ENCODE assay signal across 10 cellular contexts in the genomic region with DNA sequence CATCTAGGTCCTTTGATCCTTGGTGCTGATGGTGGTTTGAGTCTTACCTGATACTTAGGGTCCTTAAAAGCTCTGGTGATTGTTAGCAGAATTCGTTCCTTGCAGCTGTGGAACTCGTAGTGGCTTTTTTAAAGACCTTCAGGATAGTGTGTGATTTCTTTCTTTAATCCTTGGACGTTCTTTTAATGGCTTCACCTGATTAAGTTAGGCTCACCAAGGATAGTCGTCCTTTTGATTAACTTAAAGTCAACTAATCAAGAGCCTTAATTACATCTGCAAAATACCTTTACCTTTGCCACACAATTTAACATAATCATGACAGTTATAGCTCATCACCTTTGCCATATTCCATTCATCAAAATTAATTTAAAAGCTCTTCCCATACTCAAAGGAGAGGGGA.
"Had no signal": no experiment of that assay in that cellular context is flagged by ENCODE, and none has a peak within 500 bp of the region (broad histone marks: within the 10 kb centered on the region; RNA-seq: fewer than 3 reads in every experiment).

No MANE protein-coding gene starts in this region.

- H3K27ac ChIP-seq: GM23248 had no signal

- H3K9ac ChIP-seq: GM23248 had no signal

- H3K4me2 ChIP-seq: GM23338 had no signal

- H3K4me3 ChIP-seq: GM23248, GM23338, HAP-1 had no signal

- H3K4me1 ChIP-seq: HAP-1 had no signal

- ATAC-seq: GM23338, HCT116 had no signal

- H2AFZ ChIP-seq: GM23248, GM23338 had no signal

- DNase-seq: GM23248, GOT3, H7, H9, HCEC 1CT, HFFc6 had no signal

- H3K9me3 ChIP-seq: HAP-1 had no signal

- FAIRE-seq: H54 had no signal

- H3K36me3 ChIP-seq: HAP-1 had no signal
